In genomic region chr7:3955751-3956696, GRCh38 we compare ENCODE assay signal across 8 cellular contexts.
DNase-seq lines count a peak whose midpoint lies in the region; ATAC-seq and TF ChIP-seq lines count a peak whose summit lies in the region.

No MANE protein-coding gene starts in this region.

- H3K9me3 Mint-ChIP-seq in neural progenitor cell, result no peaks in the 10 kb centered on the region

- peak overlapping the region; percentile 42 for H3K27ac Mint-ChIP-seq in neural progenitor cell

- intact Hi-C loops in dorsolateral prefrontal cortex (cut with DNase I), result no loop called here

- H3K27ac ChIP-seq in neural progenitor cell, result no peak overlapping the region
- no peak overlapping the region for H3K27ac ChIP-seq in Karpas-422 (ENCODE audit: low read length)
- H3K27ac ChIP-seq in dorsolateral prefrontal cortex, result no peak overlapping the region

- no peak for TF ChIP-seq CTCF in neural progenitor cell (IDR thresholded peaks at IDR 0.05)
- no peak for TF ChIP-seq CTCF in dorsolateral prefrontal cortex (IDR thresholded peaks at IDR 0.05 in 54 of 56, conservative IDR thresholded peaks at IDR 0.05 in 2 of 56; ENCODE audit: low read depth in 1 of 56, partially characterized antibody in 56 of 56)

- H3F3A ChIP-seq in neural progenitor cell (ENCODE audit: low read depth), result no peaks in the 10 kb centered on the region

- H3K9ac ChIP-seq in neural progenitor cell (no peak overlapping the region), Karpas-422 (ENCODE audit: low read length) (no peak overlapping the region)

- no peaks in the 10 kb centered on the region for H3K27me3 Mint-ChIP-seq in neural progenitor cell (ENCODE audit: insufficient read depth, low read depth)

- no peaks in the 10 kb centered on the region for H3K9me2 ChIP-seq in Karpas-422 (replicated peaks; ENCODE audit: insufficient read depth, low read length)

- H3K9me3 ChIP-seq in neural progenitor cell (ENCODE audit: low read depth) (no peaks in the 10 kb centered on the region), Karpas-422 (ENCODE audit: low read length) (no peaks in the 10 kb centered on the region)

- ATAC-seq in GM19328 (IDR thresholded peaks at IDR 0.05; ENCODE audit: unreplicated experiment) (peak; percentile 46), HG03039 (IDR thresholded peaks at IDR 0.05; ENCODE audit: unreplicated experiment) (peak; percentile 84)

- H3K27me3 ChIP-seq in neural progenitor cell, result no peaks in the 10 kb centered on the region
- no peaks in the 10 kb centered on the region for H3K27me3 ChIP-seq in Karpas-422 (ENCODE audit: low read length)
- peaks cover 0 to 2% (median 0%) of the 10 kb centered on the region in 45 donors for H3K27me3 ChIP-seq in dorsolateral prefrontal cortex

- H3K36me3 Mint-ChIP-seq in neural progenitor cell, result peaks cover 18% of the 10 kb centered on the region

- peaks cover 9% of the 10 kb centered on the region for H3K4me1 Mint-ChIP-seq in neural progenitor cell

- H2AFZ ChIP-seq in neural progenitor cell (replicated peaks), result no peak overlapping the region
- H2AFZ ChIP-seq in Karpas-422 (ENCODE audit: low read length), result no peak overlapping the region

- DNase-seq in SHP77 (lab: John Stamatoyannopoulos, UW) (peak; percentile 22 to 47), neural progenitor cell (ENCODE audit: low spot score) (no peak), Ammon's horn (ENCODE audit: low spot score) (no peak), Karpas-422 (no peak), dorsolateral prefrontal cortex (no peak)
- no peak for DNase-seq in effector CD4-positive, alpha-beta T cell

- no peaks in the 10 kb centered on the region for H3K36me3 ChIP-seq in neural progenitor cell
- no peaks in the 10 kb centered on the region for H3K36me3 ChIP-seq in Karpas-422 (ENCODE audit: insufficient read depth, low read length)

- H3K4me1 ChIP-seq in neural progenitor cell, result no peaks in the 10 kb centered on the region
- H3K4me1 ChIP-seq in Karpas-422 (ENCODE audit: low read length), result no peaks in the 10 kb centered on the region

- H3K4me3 ChIP-seq in neural progenitor cell (no peak overlapping the region), Karpas-422 (ENCODE audit: low read length) (no peak overlapping the region), dorsolateral prefrontal cortex (no peak overlapping the region)

- H3K4me2 ChIP-seq in neural progenitor cell, result no peak overlapping the region
- no peak overlapping the region for H3K4me2 ChIP-seq in Karpas-422 (ENCODE audit: low read depth, low read length, poor library complexity, severe bottlenecking)

- no peak overlapping the region for H3K4me3 Mint-ChIP-seq in neural progenitor cell

- H3K79me2 ChIP-seq in neural progenitor cell (ENCODE audit: low read depth), result no peaks in the 10 kb centered on the region
- H3K79me2 ChIP-seq in Karpas-422 (ENCODE audit: low read length), result no peaks in the 10 kb centered on the region

- H4K20me1 ChIP-seq in neural progenitor cell (ENCODE audit: low read depth), result no peaks in the 10 kb centered on the region
- no peaks in the 10 kb centered on the region for H4K20me1 ChIP-seq in Karpas-422 (ENCODE audit: insufficient read depth, low read depth, low read length)

Comparison
In these comparisons a context has a peak if more than half of its experiments do, and no peak if none do; other contexts are left out.
1. DNase-seq: peak in SHP77 (2 of 2); none in neural progenitor cell (single experiment), Ammon's horn (single experiment), effector CD4-positive, alpha-beta T cell (single experiment), Karpas-422 (single experiment) and dorsolateral prefrontal cortex (0 of 10).